ENCODE assay signal across 8 cellular contexts in the genomic region with DNA sequence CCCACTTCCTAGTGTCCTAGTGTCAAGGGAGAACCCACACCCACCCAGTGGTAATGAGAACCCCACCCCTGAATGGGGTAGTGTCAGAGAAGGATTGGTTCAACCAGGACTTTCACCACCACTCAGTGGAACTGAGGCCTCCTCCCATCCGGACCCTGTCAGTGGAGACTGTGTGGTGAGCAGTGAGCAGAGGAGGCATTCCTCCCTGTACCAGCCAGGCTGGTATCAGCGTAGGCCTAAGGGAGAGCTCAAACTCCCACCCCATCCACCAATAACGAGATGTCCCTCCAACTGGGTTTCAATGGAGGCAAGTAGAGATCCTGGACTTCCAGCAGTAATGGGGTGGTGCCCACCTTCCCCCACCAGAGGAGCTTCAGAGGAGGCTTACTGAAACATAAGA.
"Had no signal": no experiment of that assay in that cellular context is flagged by ENCODE, and none has a peak within 500 bp of the region (broad histone marks: within the 10 kb centered on the region; RNA-seq: fewer than 3 reads in every experiment).

No MANE protein-coding gene starts in this region.

- H3K27me3 Mint-ChIP-seq: IgD-negative memory B cell had no signal

- DNase-seq: IMR-90, KBM-7, KG1 had no signal

- H3K27ac Mint-ChIP-seq: IgD-negative memory B cell had no signal

- H3K4me1 Mint-ChIP-seq: IgD-negative memory B cell had no signal

- ATAC-seq: HepG2, K562 had no signal

- H3K4me3 Mint-ChIP-seq: IgD-negative memory B cell had no signal

- FAIRE-seq: HepG2, HTR-8/SVneo, K562 had no signal

- H3K27ac ChIP-seq: HL-60 had no signal

- H3K4me3 ChIP-seq: K562 had no signal
